Comparison of ENCODE assay signal across 8 cellular contexts in genomic region chr10:102645388-102645740, GRCh38. TPM values are rescaled to one million over a fixed set of nuclear protein-coding genes. Genes with fewer than 3 reads are reported as not detected.
A peak's percentile ranks its signal among the peaks of the same experiment; 100 is the strongest.
DNase-seq lines count a peak whose midpoint lies in the region; ATAC-seq, FAIRE-seq and TF ChIP-seq lines count a peak whose summit lies in the region.

No MANE protein-coding gene starts in this region.

- H3K4me3 ChIP-seq in BLaER1 treated with 17β-estradiol and CSF1 and Interleukin-3, amounts not matched to agents 10 nM and 100 nM, result peak overlapping the region; percentile 78 to 100 (median 96)
- peak overlapping the region; percentile 93 for H3K4me3 ChIP-seq in GM12878
- H3K4me3 ChIP-seq in iPS DF 6.9 (ENCODE audit: low read length), result peak overlapping the region; percentile 52; the same call in 1 of the 2 replicates

- peaks cover 79% of the 10 kb centered on the region for H3K79me2 ChIP-seq in GM12878 (ENCODE audit: control insufficient read depth, insufficient read depth, low read length)

- peak; percentile 23 for TF ChIP-seq POLR2A in GM12878 (IDR thresholded peaks at IDR 0.05; ENCODE audit: low read depth, low read length)

- SMC1A ChIA-PET in GM12878 (lab: Charles Lee; ENCODE audit: uncharacterized antibody, unreplicated experiment), result interaction anchor here (1.2 to 9.3 kb wide), 6 partner anchors 15 to 67 kb away, joined by 4 to 103 read pairs (median 16); partner anchors contain the start of genes ARL3 and SFXN2

- no peaks in the 10 kb centered on the region for H3K27me3 ChIP-seq in BLaER1 treated with 17β-estradiol and CSF1 and Interleukin-3, amounts not matched to agents 10 nM and 100 nM
- no peaks in the 10 kb centered on the region for H3K27me3 ChIP-seq in GM12878 (replicated peaks in 1 of 2; ENCODE audit: control insufficient read depth in 2 of 2, insufficient read depth in 2 of 2, low read length in 1 of 2)
- H3K27me3 ChIP-seq in iPS DF 6.9 (ENCODE audit: control insufficient read depth, insufficient read depth, low read length), result no peaks in the 10 kb centered on the region

- H3K4me2 ChIP-seq in BLaER1 treated with 17β-estradiol and CSF1 and Interleukin-3, amounts not matched to agents 10 nM and 100 nM, result peak overlapping the region; percentile 97 to 100 (median 99)
- peak overlapping the region; percentile 98 for H3K4me2 ChIP-seq in GM12878 (ENCODE audit: control insufficient read depth, insufficient read depth)

- H3K9me3 ChIP-seq in BLaER1 treated with 17β-estradiol and CSF1 and Interleukin-3, amounts not matched to agents 10 nM and 100 nM (replicated peaks in 1 of 11), result peaks cover 0 to 6% (median 0%) of the 10 kb centered on the region in 11 experiments; a peak in 1 of 22 replicates
- H3K9me3 ChIP-seq in GM12878 (replicated peaks; ENCODE audit: control insufficient read depth, insufficient read depth, low read length), result no peaks in the 10 kb centered on the region
- no peaks in the 10 kb centered on the region for H3K9me3 ChIP-seq in iPS DF 6.9 (ENCODE audit: control insufficient read depth, insufficient read depth, low read length)

- intact Hi-C loops in GM12878 (cut with micrococcal nuclease; ENCODE audit: unreplicated experiment), result loop anchor here (10.0 kb wide), 2 partner anchors 251 to 549 kb away; partner anchors contain the start of genes NFKB2 and NT5C2
- intact Hi-C loops in sciatic nerve (cut with DNase I), result loop anchor here (10.0 kb wide), 1 partner anchor 69 kb away; the partner anchor contains the start of genes ARL3 and SFXN2

- WGBS in GM12878 (ENCODE audit: insufficient coverage, insufficient replicate concordance, low lambda C conversion rate, missing lambda C conversion rate), result 2% methylated on average over 12 of the region's 12 CpGs
- no CpG with 5 or more reads among the region's 12 CpGs for WGBS in iPS DF 6.9 (ENCODE audit: insufficient coverage, insufficient read length)

- POLR2A ChIA-PET in GM12878 (lab: Charles Lee), result interaction anchor here (0.6 to 14.1 kb wide), 9 partner anchors 16 to 302 kb away, joined by 3 to 151 read pairs (median 5); partner anchors contain the start of genes ARL3 and SFXN2

- TF ChIP-seq RAD21 in GM12878 (IDR thresholded peaks at IDR 0.05; ENCODE audit: insufficient read depth, low read depth, low read length), result no peak

- in situ Hi-C loops in GM12878 (cut with MboI), result no loop called here

- TF ChIP-seq EP300 in GM12878 (IDR thresholded peaks at IDR 0.05; ENCODE audit: borderline replicate concordance in 1 of 2, control insufficient read depth in 1 of 2, low read depth in 2 of 2, low read length in 2 of 2), result no peak

- BruUV-seq in GM12878 (replicated peaks; lab: Mats Ljungman, UMichigan), result no TSS peak

- ATAC-seq in GM12878 (peak; percentile 0), sciatic nerve (peak; percentile 35), GM21390 (IDR thresholded peaks at IDR 0.05; ENCODE audit: unreplicated experiment) (no peak), GM18519 (IDR thresholded peaks at IDR 0.05; ENCODE audit: low FRiP score, unreplicated experiment) (no peak)

- CTCF ChIA-PET in GM12878 (lab: Yijun Ruan, JAX), result interaction anchor here (0.8 to 13.5 kb wide), 8 partner anchors 15 to 143 kb away, joined by 3 to 128 read pairs (median 8); partner anchors contain the start of genes ACTR1A and ARL3

- peaks cover 38 to 45% (median 44%) of the 10 kb centered on the region in 10 experiments for H3K4me1 ChIP-seq in BLaER1 treated with 17β-estradiol and CSF1 and Interleukin-3, amounts not matched to agents 10 nM and 100 nM
- H3K4me1 ChIP-seq in GM12878 (ENCODE audit: control insufficient read depth, insufficient read depth, low read length) (peaks cover 35% of the 10 kb centered on the region), iPS DF 6.9 (ENCODE audit: control insufficient read depth, insufficient read depth, low read length) (peaks cover 16% of the 10 kb centered on the region)

- no peak for TF ChIP-seq CTCF in GM12878 (IDR thresholded peaks at IDR 0.05 in 2 of 3, conservative IDR thresholded peaks at IDR 0.05 in 1 of 3; ENCODE audit: control insufficient read depth in 2 of 3, extremely low read depth in 1 of 3, insufficient read depth in 1 of 3, low read depth in 3 of 3, low read length in 3 of 3)

- DNase-seq in HT-29 (ENCODE audit: low spot score), result peak; percentile 74
- peak; percentile 50 for DNase-seq in SK-N-DZ (ENCODE audit: low spot score)
- no peak for DNase-seq in GM12878 (ENCODE audit: low read depth, low spot score)
- no peak for DNase-seq in iPS DF 6.9 (ENCODE audit: low read depth, low spot score)
- peak; percentile 80 for DNase-seq in sciatic nerve (ENCODE audit: low spot score)

- H4K20me1 ChIP-seq in BLaER1 treated with 17β-estradiol and CSF1 and Interleukin-3, amounts not matched to agents 10 nM and 100 nM, result peaks cover 40 to 59% (median 55%) of the 10 kb centered on the region in 11 experiments
- H4K20me1 ChIP-seq in GM12878 (ENCODE audit: control insufficient read depth, insufficient read depth), result no peaks in the 10 kb centered on the region

- H2AFZ ChIP-seq in GM12878 (ENCODE audit: control insufficient read depth, low read depth, low read length), result 0 out of 2 replicates have a peak overlapping the region, but pooled peaks have one; percentile 3

- peak overlapping the region; percentile 96 to 99 (median 98) for H3K9ac ChIP-seq in BLaER1 treated with 17β-estradiol and CSF1 and Interleukin-3, amounts not matched to agents 10 nM and 100 nM
- peak overlapping the region; percentile 99 for H3K9ac ChIP-seq in GM12878 (ENCODE audit: control insufficient read depth, insufficient read depth, low read length)

- H3K27ac ChIP-seq in BLaER1 treated with 17β-estradiol and CSF1 and Interleukin-3, amounts not matched to agents 10 nM and 100 nM, result peak overlapping the region; percentile 93 to 99 (median 98)
- H3K27ac ChIP-seq in GM12878 (ENCODE audit: control insufficient read depth, insufficient read depth) (peak overlapping the region; percentile 96), iPS DF 6.9 (ENCODE audit: low read length) (no peak overlapping the region)

- RAD21 ChIA-PET in GM12878 (lab: Charles Lee; ENCODE audit: unreplicated experiment), result interaction anchor here (1.0 to 5.0 kb wide), 10 partner anchors 16 to 142 kb away, joined by 3 to 59 read pairs (median 8); partner anchors contain the start of genes ACTR1A, ARL3, SFXN2 and SUFU

- FAIRE-seq in GM12878 (lab: Jason Lieb, UNC), result no peak

- H3K36me3 ChIP-seq in BLaER1 treated with 17β-estradiol and CSF1 and Interleukin-3, amounts not matched to agents 10 nM and 100 nM, result peaks cover 4 to 25% (median 16%) of the 10 kb centered on the region in 11 experiments; a peak in 15 of 22 replicates
- H3K36me3 ChIP-seq in GM12878 (ENCODE audit: control insufficient read depth in 2 of 2, insufficient read depth in 2 of 2, low read length in 1 of 2) (no peaks in the 10 kb centered on the region), iPS DF 6.9 (ENCODE audit: control insufficient read depth, insufficient read depth, low read length) (no peaks in the 10 kb centered on the region)

TF ChIP-seq in GM12878, 131 proteins besides CTCF, POLR2A, EP300 and RAD21 (continues in another document):
- TF ChIP-seq MLLT1 (IDR thresholded peaks at IDR 0.05) (0 out of 2 replicates have a peak, but pooled peaks have one; percentile 49), PAX5 (IDR thresholded peaks at IDR 0.05; ENCODE audit: borderline replicate concordance, low read depth, low read length) (no peak), NR2F1 (conservative IDR thresholded peaks at IDR 0.05) (peak; percentile 10; the same call in 1 of the 2 replicates), POLR2AphosphoS2 (IDR thresholded peaks at IDR 0.05; ENCODE audit: low read depth, low read length) (no peak), BCL11A (IDR thresholded peaks at IDR 0.05; ENCODE audit: low read depth, low read length) (peak; percentile 4; the same call in 1 of the 2 replicates), TAF1 (IDR thresholded peaks at IDR 0.05; ENCODE audit: borderline replicate concordance, low read depth, low read length) (peak; percentile 23; the same call in 1 of the 2 replicates), TBL1XR1 (IDR thresholded peaks at IDR 0.05; ENCODE audit: low read depth, low read length) (no peak), ZZZ3 (IDR thresholded peaks at IDR 0.05; ENCODE audit: control insufficient read depth, insufficient read length, low read depth) (no peak), TARDBP (IDR thresholded peaks at IDR 0.05; ENCODE audit: borderline replicate concordance) (0 out of 2 replicates have a peak, but pooled peaks have one; percentile 12)

RNA-seq across cellular contexts. Expression of gene TRIM8, which starts 1.1 kb away (rescaled TPM):
- total RNA-seq in HT-29 (2014; rRNA removed; shearing (Covaris generic)), result 81.2 and 82.3 TPM in 2 replicates
- polyA plus RNA-seq in SK-N-DZ (2014; cell fraction: cytosol; rRNA removed), result 32.2 and 35.3 TPM in 2 replicates
- polyA plus RNA-seq in SK-N-DZ (2014; cell fraction: nucleus; rRNA removed), result 24.5 and 41.7 TPM in 2 replicates
- 58.5 and 70.9 TPM in 2 replicates for total RNA-seq in GM12878 (2013; cell fraction: nucleolus; rRNA removed)
- 18.7 and 19.0 TPM in 2 replicates for total RNA-seq in GM12878 (2014; rRNA removed)
- 13.5 and 15.9 TPM in 2 replicates for total RNA-seq in GM12878 (2014; rRNA removed; fragmentation: Illumina TruSeq; extraction: Trizol)
- total RNA-seq in GM12878 (2021), result 44.2 and 53.2 TPM in 2 replicates
- 17.0 TPM for polyA plus RNA-seq in GM12878 (2011; ENCODE audit: low read depth)
- 16.6 and 26.9 TPM in 2 replicates for polyA plus RNA-seq in GM12878 (2011; rRNA removed)
- 27.7 and 28.2 TPM in 2 replicates for polyA plus RNA-seq in GM12878 (2011; cell fraction: cytosol; rRNA removed)
- 52.8 and 58.6 TPM in 2 replicates for polyA plus RNA-seq in GM12878 (2011; cell fraction: nucleus; rRNA removed)
- polyA plus RNA-seq in GM12878 (2012), result 33.3 and 66.7 TPM in 2 replicates
- polyA plus RNA-seq in GM12878 (2014; fragmentation: Illumina TruSeq; extraction: Trizol), result 9.9 and 22.4 TPM in 2 replicates
- 1 to 10 TPM; 7.9 to 9.5 TPM for polyA plus RNA-seq in GM12878 (2014; fragmentation: Nextera tagmentation; extraction: Ambion mirVana)
- 33.5 and 37.5 TPM in 2 replicates for polyA plus RNA-seq in GM12878 (2014; rRNA removed)
- polyA plus RNA-seq in GM12878 (2016; fragmentation: Nextera tagmentation; extraction: Ambion mirVana), result 10 to 100 TPM; 27.3 to 27.6 TPM
- polyA minus RNA-seq in GM12878 (2011; rRNA and poly(A)+ RNA removed), result 15.7 and 25.1 TPM in 2 replicates
- polyA minus RNA-seq in GM12878 (2011; cell fraction: cytosol; rRNA and poly(A)+ RNA removed), result 13.5 and 20.3 TPM in 2 replicates
- polyA minus RNA-seq in GM12878 (2011; cell fraction: nucleus; rRNA and poly(A)+ RNA removed), result 18.7 and 35.3 TPM in 2 replicates
- total RNA-seq in sciatic nerve, result 164 TPM

Comparison
In these comparisons a context has a peak if more than half of its experiments do, and no peak if none do; other contexts are left out.
1. DNase-seq: peak in HT-29 (single experiment), SK-N-DZ (single experiment) and sciatic nerve (single experiment); none in GM12878 (single experiment) and iPS DF 6.9 (single experiment).
2. ATAC-seq: peak in GM12878 (single experiment) and sciatic nerve (single experiment); none in GM21390 (single experiment) and GM18519 (single experiment).
3. Peak in every context shown above with its lines, with median percentiles within 50 percentile points of each other: H3K4me3 ChIP-seq.